21 cellular contexts compared by ENCODE assay signal in the genomic region with DNA sequence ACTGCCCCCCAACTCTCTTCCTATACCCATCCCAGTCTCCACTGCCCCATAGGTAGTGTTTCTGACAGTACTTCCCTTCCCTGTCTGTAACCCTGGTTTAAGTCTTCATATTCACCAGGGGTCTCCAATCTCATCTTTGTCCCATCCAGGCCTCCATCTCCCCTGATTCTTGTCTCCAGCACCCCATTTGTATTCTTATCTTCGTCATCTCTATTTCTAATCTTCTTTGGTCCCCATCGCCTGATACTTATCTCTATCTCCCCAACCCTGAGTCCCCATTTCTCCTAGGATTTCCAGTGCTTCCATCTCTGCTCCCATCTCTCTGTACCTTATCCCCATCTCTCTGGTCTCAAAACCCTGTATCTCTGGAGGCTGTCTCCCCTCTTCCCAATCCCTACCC. TPM values are rescaled to one million over a fixed set of nuclear protein-coding genes. Genes with fewer than 3 reads are reported as not detected.
DNase-seq lines count a peak whose midpoint lies in the region; ATAC-seq and TF ChIP-seq lines count a peak whose summit lies in the region.
"Had no signal": no experiment of that assay in that cellular context is flagged by ENCODE, and none has a peak within 500 bp of the region (broad histone marks: within the 10 kb centered on the region; RNA-seq: fewer than 3 reads in every experiment).

No MANE protein-coding gene starts in this region.

- H3K79me2 ChIP-seq in SK-N-SH (ENCODE audit: insufficient read depth) = peaks cover 24% of the 10 kb centered on the region
- no peaks in the 10 kb centered on the region for H3K79me2 ChIP-seq in neural progenitor cell (ENCODE audit: low read depth)

- TF ChIP-seq EP300 in SK-N-SH (IDR thresholded peaks at IDR 0.05; ENCODE audit: borderline replicate concordance in 1 of 2, low read depth in 1 of 2, low read length in 1 of 2) = no peak

- no peak for TF ChIP-seq CTCF in CD4-positive, alpha-beta T cell (IDR thresholded peaks at IDR 0.05)
- TF ChIP-seq CTCF in SK-N-SH (IDR thresholded peaks at IDR 0.05) = no peak
- TF ChIP-seq CTCF in neural progenitor cell (IDR thresholded peaks at IDR 0.05) = no peak
- no peak for TF ChIP-seq CTCF in dorsolateral prefrontal cortex (IDR thresholded peaks at IDR 0.05 in 54 of 56, conservative IDR thresholded peaks at IDR 0.05 in 2 of 56; ENCODE audit: low read depth in 1 of 56, partially characterized antibody in 56 of 56)

- H3K4me3 ChIP-seq in SK-N-SH (ENCODE audit: low read depth in 2 of 2, low read length in 1 of 2) (peak overlapping the region; percentile 58 to 83), iPS-15b (ENCODE audit: low read depth, low read length) (peak overlapping the region; percentile 16), neural progenitor cell (no peak overlapping the region), dorsolateral prefrontal cortex (no peak overlapping the region)
- H3K4me3 ChIP-seq: HAP-1, MG63, PC-9, SJCRH30 had no signal

- 69% methylated on average over 2 of the region's 2 CpGs for WGBS in SK-N-SH (ENCODE audit: low lambda C conversion rate)

- intact Hi-C loops in CD4-positive, alpha-beta T cell (cut with DNase I, micrococcal nuclease) = no loop called here
- intact Hi-C loops in dorsolateral prefrontal cortex (cut with DNase I) = no loop called here

- peaks cover 35% of the 10 kb centered on the region for H3K4me1 Mint-ChIP-seq in CD4-positive, alpha-beta T cell (ENCODE audit: low read depth)
- peaks cover 26% of the 10 kb centered on the region for H3K4me1 Mint-ChIP-seq in neural progenitor cell

- POLR2A ChIA-PET in CD4-positive, alpha-beta T cell (lab: Charles Lee) = no interaction called here
- POLR2A ChIA-PET in SK-N-SH (lab: Yijun Ruan, JAX) = interaction anchor here (0.6 to 15.5 kb wide), 12 partner anchors 17 to 442 kb away, joined by 3 to 880 read pairs (median 40); no protein-coding TSS in a partner anchor

- peaks cover 45% of the 10 kb centered on the region for H3K27me3 Mint-ChIP-seq in CD4-positive, alpha-beta T cell
- peaks cover 40% of the 10 kb centered on the region for H3K27me3 Mint-ChIP-seq in neural progenitor cell (ENCODE audit: insufficient read depth, low read depth)

- ATAC-seq in CD4-positive, alpha-beta T cell (ENCODE audit: poor library complexity) = no peak
- no peak for ATAC-seq in GM21526 (IDR thresholded peaks at IDR 0.05; ENCODE audit: low FRiP score, unreplicated experiment)

- DNase-seq in CD4-positive, alpha-beta T cell = no peak
- no peak for DNase-seq in SK-N-SH
- DNase-seq in neural progenitor cell (ENCODE audit: low spot score) = no peak
- no peak for DNase-seq in dorsolateral prefrontal cortex
- no peak for DNase-seq in GDM1 (lab: John Stamatoyannopoulos, UW)
- DNase-seq: ACHN, AML-193, IMR-90, MG63, NCI-H1092, NCI-H146, NCI-H2029 treated with DMSO at 0.1 percent for 48 hours, NCI-H2171, NCI-H526, PC-9, SJCRH30 had no signal

- H3K4me3 Mint-ChIP-seq in CD4-positive, alpha-beta T cell = peak overlapping the region; percentile 31
- H3K4me3 Mint-ChIP-seq in neural progenitor cell = peak overlapping the region; percentile 5

- H3K9ac ChIP-seq in SK-N-SH = peak overlapping the region; percentile 54
- no peak overlapping the region for H3K9ac ChIP-seq in iPS-15b (ENCODE audit: low read depth, low read length)
- H3K9ac ChIP-seq in neural progenitor cell = no peak overlapping the region

- H4K20me1 ChIP-seq in SK-N-SH (ENCODE audit: insufficient read depth) (peaks cover 9% of the 10 kb centered on the region; the same call in 1 of the 2 replicates), neural progenitor cell (ENCODE audit: low read depth) (peaks cover 23% of the 10 kb centered on the region)

- no peak for TF ChIP-seq RAD21 in SK-N-SH (IDR thresholded peaks at IDR 0.05; ENCODE audit: low read length)

- H2AFZ ChIP-seq in SK-N-SH (ENCODE audit: low read depth) = no peak overlapping the region
- no peak overlapping the region for H2AFZ ChIP-seq in neural progenitor cell (replicated peaks)
- H2AFZ ChIP-seq: PC-9 had no signal

- peaks cover 76% of the 10 kb centered on the region for H3K27me3 ChIP-seq in CD4-positive, alpha-beta T cell (ENCODE audit: control insufficient read depth, insufficient read depth, low read length)
- H3K27me3 ChIP-seq in SK-N-SH (ENCODE audit: insufficient read depth) = no peaks in the 10 kb centered on the region; the same call in 1 of the 2 replicates
- H3K27me3 ChIP-seq in iPS-15b (ENCODE audit: control insufficient read depth, insufficient read depth, low read length) = peaks cover 77% of the 10 kb centered on the region
- H3K27me3 ChIP-seq in neural progenitor cell = peaks cover 87% of the 10 kb centered on the region
- peaks cover 3 to 83% (median 67%) of the 10 kb centered on the region in 45 donors for H3K27me3 ChIP-seq in dorsolateral prefrontal cortex
- H3K27me3 ChIP-seq: MG63, SJCRH30 had no signal

- H3K4me2 ChIP-seq in SK-N-SH (peak overlapping the region; percentile 75), neural progenitor cell (no peak overlapping the region)
- H3K4me2 ChIP-seq: PC-9 had no signal

- H3K36me3 Mint-ChIP-seq in CD4-positive, alpha-beta T cell (ENCODE audit: low read depth) = peaks cover 5% of the 10 kb centered on the region
- peaks cover 8% of the 10 kb centered on the region for H3K36me3 Mint-ChIP-seq in neural progenitor cell

- H3K9me3 Mint-ChIP-seq in CD4-positive, alpha-beta T cell = no peaks in the 10 kb centered on the region
- peaks cover 15% of the 10 kb centered on the region for H3K9me3 Mint-ChIP-seq in neural progenitor cell

- H3K27ac Mint-ChIP-seq in CD4-positive, alpha-beta T cell = no peak overlapping the region
- no peak overlapping the region for H3K27ac Mint-ChIP-seq in neural progenitor cell

- no peak overlapping the region for H3K27ac ChIP-seq in CD4-positive, alpha-beta T cell (ENCODE audit: low read depth, low read length)
- peak overlapping the region; percentile 36 to 90; a peak in 3 of 4 replicates for H3K27ac ChIP-seq in SK-N-SH (ENCODE audit: low read depth in 2 of 2, low read length in 1 of 2)
- H3K27ac ChIP-seq in neural progenitor cell = no peak overlapping the region
- H3K27ac ChIP-seq in dorsolateral prefrontal cortex = no peak overlapping the region
- H3K27ac ChIP-seq: PC-9, SJCRH30 had no signal

- CTCF ChIA-PET in CD4-positive, alpha-beta T cell (lab: Charles Lee) = no interaction called here
- CTCF ChIA-PET in SK-N-SH (lab: Yijun Ruan, JAX) = interaction anchor here (1.7 to 19.7 kb wide), 5 partner anchors 86 to 189 kb away, joined by 4 to 314 read pairs (median 30); a partner anchor contains a TSS

- no peaks in the 10 kb centered on the region for H3K9me2 ChIP-seq in SK-N-SH

- peaks cover 34% of the 10 kb centered on the region for H3F3A ChIP-seq in SK-N-SH (replicated peaks; ENCODE audit: insufficient read depth)
- peaks cover 26% of the 10 kb centered on the region for H3F3A ChIP-seq in neural progenitor cell (ENCODE audit: low read depth)

- H3K4me1 ChIP-seq in SK-N-SH (ENCODE audit: control insufficient read depth in 1 of 2, insufficient read depth in 2 of 2, low read depth in 1 of 2, low read length in 1 of 2) = peaks cover 17 to 26% of the 10 kb centered on the region in 2 experiments; a peak in 2 of 4 replicates
- peaks cover 6% of the 10 kb centered on the region for H3K4me1 ChIP-seq in iPS-15b (ENCODE audit: control insufficient read depth, insufficient read depth, low read length)
- peaks cover 29% of the 10 kb centered on the region for H3K4me1 ChIP-seq in neural progenitor cell
- H3K4me1 ChIP-seq: SJCRH30 had no signal

- no peaks in the 10 kb centered on the region for H3K9me3 ChIP-seq in CD4-positive, alpha-beta T cell (ENCODE audit: control insufficient read depth, low read length)
- H3K9me3 ChIP-seq in SK-N-SH (no peaks in the 10 kb centered on the region), iPS-15b (ENCODE audit: control insufficient read depth, insufficient read depth, low read length) (no peaks in the 10 kb centered on the region), neural progenitor cell (ENCODE audit: low read depth) (no peaks in the 10 kb centered on the region)
- H3K9me3 ChIP-seq: HAP-1, MG63, SJCRH30 had no signal

- H3K36me3 ChIP-seq in SK-N-SH (replicated peaks in 1 of 2; ENCODE audit: control insufficient read depth in 1 of 2, insufficient read depth in 2 of 2, low read length in 1 of 2) (peaks cover 10 to 24% of the 10 kb centered on the region in 2 experiments), iPS-15b (ENCODE audit: control insufficient read depth, insufficient read depth, low read length) (no peaks in the 10 kb centered on the region), neural progenitor cell (no peaks in the 10 kb centered on the region)

TF ChIP-seq in SK-N-SH, 30 proteins besides CTCF, POLR2A, EP300 and RAD21:
- no peak for TF ChIP-seq TEAD4 (IDR thresholded peaks at IDR 0.05; ENCODE audit: borderline replicate concordance, insufficient read depth)
- no peak for TF ChIP-seq POLR2AphosphoS5 (IDR thresholded peaks at IDR 0.05; ENCODE audit: low read depth, low read length)
- no peak for TF ChIP-seq MXI1 (IDR thresholded peaks at IDR 0.05; ENCODE audit: low read depth, low read length)
- TF ChIP-seq GATA2 (CRISPR knock-in tag; IDR thresholded peaks at IDR 0.05) = peak; percentile 17; the same call in 1 of the 2 replicates
TF ChIP-seq in SK-N-SH: peak in this region for 1.

RNA-seq across cellular contexts. Expression of a gene that starts 1.8 kb away (rescaled TPM):
- total RNA-seq in CD4-positive, alpha-beta T cell = not detected
- 65.0 and 75.6 TPM in 2 replicates for polyA plus RNA-seq in SK-N-SH (2012; rRNA removed)
- polyA plus RNA-seq in SK-N-SH (2012; cell fraction: cytosol; rRNA removed) = 38.6 and 72.8 TPM in 2 replicates
- 47.3 and 62.5 TPM in 2 replicates for polyA plus RNA-seq in SK-N-SH (2012; cell fraction: nucleus; rRNA removed)
- not detected in 2 replicates for total RNA-seq in neural progenitor cell (ENCODE audit: low replicate concordance)
- total RNA-seq in dorsolateral prefrontal cortex = under 1 TPM in 1 of 120 experiments, not detected in 119; 0.37 TPM
- total RNA-seq: Caco-2, HT-29, IMR-90, PC-9, SJCRH30 had no signal
- polyA plus RNA-seq: IMR-90 had no signal

RNA-seq across cellular contexts. Expression of a gene that starts 17.6 kb away (rescaled TPM):
- total RNA-seq in CD4-positive, alpha-beta T cell = 100 to 1,000 TPM; 124 to 128 TPM
- 123 and 138 TPM in 2 replicates for polyA plus RNA-seq in SK-N-SH (2012; rRNA removed)
- 26.6 and 41.4 TPM in 2 replicates for polyA plus RNA-seq in SK-N-SH (2012; cell fraction: cytosol; rRNA removed)
- polyA plus RNA-seq in SK-N-SH (2012; cell fraction: nucleus; rRNA removed) = 712 and 808 TPM in 2 replicates
- 30.8 and 64.8 TPM in 2 replicates for total RNA-seq in neural progenitor cell (ENCODE audit: low replicate concordance)
- 100 to 1,000 TPM in 16 of 120 experiments, 10 to 100 TPM in 104; 45.2 to 209 (median 78.5) TPM for total RNA-seq in dorsolateral prefrontal cortex

RNA-seq across cellular contexts. Expression of a gene that starts 25.5 kb away (rescaled TPM):
- not detected for total RNA-seq in CD4-positive, alpha-beta T cell
- polyA plus RNA-seq in SK-N-SH (2012; rRNA removed) = not detected in 2 replicates
- polyA plus RNA-seq in SK-N-SH (2012; cell fraction: cytosol; rRNA removed) = not detected in 2 replicates
- polyA plus RNA-seq in SK-N-SH (2012; cell fraction: nucleus; rRNA removed) = not detected in 2 replicates
- total RNA-seq in neural progenitor cell (ENCODE audit: low replicate concordance) = not detected in 2 replicates
- total RNA-seq in dorsolateral prefrontal cortex = 10 to 100 TPM in 26 of 120 experiments, 1 to 10 TPM in 93, under 1 TPM in 1; 0.70 to 35.0 (median 5.7) TPM
- total RNA-seq: Caco-2, HT-29, IMR-90, PC-9, SJCRH30 had no signal
- polyA plus RNA-seq: IMR-90 had no signal

RNA-seq across cellular contexts. Expression of a gene that starts 50.2 kb away (rescaled TPM):
- not detected for total RNA-seq in CD4-positive, alpha-beta T cell
- polyA plus RNA-seq in SK-N-SH (2012; rRNA removed) = 0.26 TPM in 1 of 2 replicates, not detected in the other
- 0.08 and 0.14 TPM in 2 replicates for polyA plus RNA-seq in SK-N-SH (2012; cell fraction: cytosol; rRNA removed)
- 0.05 and 0.15 TPM in 2 replicates for polyA plus RNA-seq in SK-N-SH (2012; cell fraction: nucleus; rRNA removed)
- total RNA-seq in neural progenitor cell (ENCODE audit: low replicate concordance) = 3.6 and 9.6 TPM in 2 replicates
- total RNA-seq in dorsolateral prefrontal cortex = 1 to 10 TPM in 10 of 120 experiments, under 1 TPM in 40, not detected in 70; 0.40 to 1.4 (median 0.69) TPM
- total RNA-seq: IMR-90 had no signal

Comparison
In these comparisons a context has a peak if more than half of its experiments do, and no peak if none do; other contexts are left out.
1. H3K27ac ChIP-seq: peak in SK-N-SH (2 of 2); none in CD4-positive, alpha-beta T cell (single experiment), neural progenitor cell (single experiment) and dorsolateral prefrontal cortex (0 of 59).
2. H3K4me3 ChIP-seq: peak in SK-N-SH (2 of 2) and iPS-15b (single experiment); none in neural progenitor cell (single experiment) and dorsolateral prefrontal cortex (0 of 59).